1 cellular context compared by ENCODE assay signal in the genomic region with DNA sequence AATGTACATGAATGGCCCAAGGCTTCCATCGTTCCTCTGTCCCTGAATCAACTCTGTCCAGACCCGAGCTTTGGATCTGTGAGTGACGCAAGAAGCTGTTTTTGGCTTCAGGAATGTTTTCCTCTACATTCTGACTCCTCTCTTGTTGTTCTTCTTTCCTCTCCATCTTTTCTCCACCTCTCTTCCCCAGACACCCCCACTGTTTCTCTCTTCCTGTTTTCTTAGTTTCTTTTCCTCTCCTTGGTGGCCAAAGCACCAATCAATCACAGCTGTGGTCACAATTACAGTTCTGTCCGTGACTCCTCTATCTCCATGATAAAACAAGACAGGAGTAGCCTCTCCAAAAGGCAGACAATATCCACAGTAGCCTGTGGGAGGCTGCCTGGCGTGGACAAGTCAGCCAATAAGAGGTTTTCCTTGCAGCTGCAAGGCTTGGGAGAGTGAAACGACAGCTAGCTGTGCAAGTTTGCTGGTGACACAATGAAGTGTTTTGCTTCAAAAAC.
A peak's percentile ranks its signal among the peaks of the same experiment; 100 is the strongest.
TF ChIP-seq lines count a peak whose summit lies in the region.

No MANE protein-coding gene starts in this region.

TF ChIP-seq in HepG2, 621 proteins besides CTCF, POLR2A, EP300 and RAD21 (continued from another document and continues in another):
- TF ChIP-seq, protein P1, sequence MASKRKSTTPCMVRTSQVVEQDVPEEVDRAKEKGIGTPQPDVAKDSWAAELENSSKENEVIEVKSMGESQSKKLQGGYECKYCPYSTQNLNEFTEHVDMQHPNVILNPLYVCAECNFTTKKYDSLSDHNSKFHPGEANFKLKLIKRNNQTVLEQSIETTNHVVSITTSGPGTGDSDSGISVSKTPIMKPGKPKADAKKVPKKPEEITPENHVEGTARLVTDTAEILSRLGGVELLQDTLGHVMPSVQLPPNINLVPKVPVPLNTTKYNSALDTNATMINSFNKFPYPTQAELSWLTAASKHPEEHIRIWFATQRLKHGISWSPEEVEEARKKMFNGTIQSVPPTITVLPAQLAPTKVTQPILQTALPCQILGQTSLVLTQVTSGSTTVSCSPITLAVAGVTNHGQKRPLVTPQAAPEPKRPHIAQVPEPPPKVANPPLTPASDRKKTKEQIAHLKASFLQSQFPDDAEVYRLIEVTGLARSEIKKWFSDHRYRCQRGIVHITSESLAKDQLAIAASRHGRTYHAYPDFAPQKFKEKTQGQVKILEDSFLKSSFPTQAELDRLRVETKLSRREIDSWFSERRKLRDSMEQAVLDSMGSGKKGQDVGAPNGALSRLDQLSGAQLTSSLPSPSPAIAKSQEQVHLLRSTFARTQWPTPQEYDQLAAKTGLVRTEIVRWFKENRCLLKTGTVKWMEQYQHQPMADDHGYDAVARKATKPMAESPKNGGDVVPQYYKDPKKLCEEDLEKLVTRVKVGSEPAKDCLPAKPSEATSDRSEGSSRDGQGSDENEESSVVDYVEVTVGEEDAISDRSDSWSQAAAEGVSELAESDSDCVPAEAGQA (IDR thresholded peaks at IDR 0.05; ENCODE audit: low read depth): no peak
- TF ChIP-seq, protein P1 (CRISPR knock-in tag; IDR thresholded peaks at IDR 0.05; ENCODE audit: borderline replicate concordance): no peak
- TF ChIP-seq ELF1 (CRISPR knock-in tag; IDR thresholded peaks at IDR 0.05): no peak
- TF ChIP-seq, protein P2, sequence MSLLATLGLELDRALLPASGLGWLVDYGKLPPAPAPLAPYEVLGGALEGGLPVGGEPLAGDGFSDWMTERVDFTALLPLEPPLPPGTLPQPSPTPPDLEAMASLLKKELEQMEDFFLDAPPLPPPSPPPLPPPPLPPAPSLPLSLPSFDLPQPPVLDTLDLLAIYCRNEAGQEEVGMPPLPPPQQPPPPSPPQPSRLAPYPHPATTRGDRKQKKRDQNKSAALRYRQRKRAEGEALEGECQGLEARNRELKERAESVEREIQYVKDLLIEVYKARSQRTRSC (CRISPR knock-in tag; IDR thresholded peaks at IDR 0.05; ENCODE audit: low read depth): no peak
- TF ChIP-seq, protein P3, sequence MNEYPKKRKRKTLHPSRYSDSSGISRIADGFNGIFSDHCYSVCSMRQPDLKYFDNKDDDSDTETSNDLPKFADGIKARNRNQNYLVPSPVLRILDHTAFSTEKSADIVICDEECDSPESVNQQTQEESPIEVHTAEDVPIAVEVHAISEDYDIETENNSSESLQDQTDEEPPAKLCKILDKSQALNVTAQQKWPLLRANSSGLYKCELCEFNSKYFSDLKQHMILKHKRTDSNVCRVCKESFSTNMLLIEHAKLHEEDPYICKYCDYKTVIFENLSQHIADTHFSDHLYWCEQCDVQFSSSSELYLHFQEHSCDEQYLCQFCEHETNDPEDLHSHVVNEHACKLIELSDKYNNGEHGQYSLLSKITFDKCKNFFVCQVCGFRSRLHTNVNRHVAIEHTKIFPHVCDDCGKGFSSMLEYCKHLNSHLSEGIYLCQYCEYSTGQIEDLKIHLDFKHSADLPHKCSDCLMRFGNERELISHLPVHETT (CRISPR knock-in tag; conservative IDR thresholded peaks at IDR 0.05): no peak
- no peak for TF ChIP-seq ZNF790 (CRISPR knock-in tag; IDR thresholded peaks at IDR 0.05; ENCODE audit: borderline replicate concordance)
- no peak for TF ChIP-seq ARID2 (CRISPR knock-in tag; IDR thresholded peaks at IDR 0.05; ENCODE audit: borderline replicate concordance)
- TF ChIP-seq ZSCAN31 (CRISPR knock-in tag; IDR thresholded peaks at IDR 0.05; ENCODE audit: low read depth): no peak
- no peak for TF ChIP-seq ZNF749 (CRISPR knock-in tag; IDR thresholded peaks at IDR 0.05; ENCODE audit: borderline replicate concordance)
- TF ChIP-seq, protein P4, sequence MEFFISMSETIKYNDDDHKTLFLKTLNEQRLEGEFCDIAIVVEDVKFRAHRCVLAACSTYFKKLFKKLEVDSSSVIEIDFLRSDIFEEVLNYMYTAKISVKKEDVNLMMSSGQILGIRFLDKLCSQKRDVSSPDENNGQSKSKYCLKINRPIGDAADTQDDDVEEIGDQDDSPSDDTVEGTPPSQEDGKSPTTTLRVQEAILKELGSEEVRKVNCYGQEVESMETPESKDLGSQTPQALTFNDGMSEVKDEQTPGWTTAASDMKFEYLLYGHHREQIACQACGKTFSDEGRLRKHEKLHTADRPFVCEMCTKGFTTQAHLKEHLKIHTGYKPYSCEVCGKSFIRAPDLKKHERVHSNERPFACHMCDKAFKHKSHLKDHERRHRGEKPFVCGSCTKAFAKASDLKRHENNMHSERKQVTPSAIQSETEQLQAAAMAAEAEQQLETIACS (CRISPR knock-in tag; IDR thresholded peaks at IDR 0.05): no peak
- TF ChIP-seq SPEN (CRISPR knock-in tag; IDR thresholded peaks at IDR 0.05; ENCODE audit: low read depth): no peak
- peak; percentile 12 for TF ChIP-seq PHF5A (CRISPR knock-in tag; IDR thresholded peaks at IDR 0.05; ENCODE audit: low read depth, unreplicated experiment)
- 0 out of 2 replicates have a peak, but pooled peaks have one; percentile 27 for TF ChIP-seq NR2F6 (IDR thresholded peaks at IDR 0.05)
- no peak; the same call in 1 of the 2 replicates for TF ChIP-seq NR2F6 (CRISPR knock-in tag; IDR thresholded peaks at IDR 0.05)
- no peak for TF ChIP-seq ZNF30 (CRISPR knock-in tag; IDR thresholded peaks at IDR 0.05)
- TF ChIP-seq, protein P5, sequence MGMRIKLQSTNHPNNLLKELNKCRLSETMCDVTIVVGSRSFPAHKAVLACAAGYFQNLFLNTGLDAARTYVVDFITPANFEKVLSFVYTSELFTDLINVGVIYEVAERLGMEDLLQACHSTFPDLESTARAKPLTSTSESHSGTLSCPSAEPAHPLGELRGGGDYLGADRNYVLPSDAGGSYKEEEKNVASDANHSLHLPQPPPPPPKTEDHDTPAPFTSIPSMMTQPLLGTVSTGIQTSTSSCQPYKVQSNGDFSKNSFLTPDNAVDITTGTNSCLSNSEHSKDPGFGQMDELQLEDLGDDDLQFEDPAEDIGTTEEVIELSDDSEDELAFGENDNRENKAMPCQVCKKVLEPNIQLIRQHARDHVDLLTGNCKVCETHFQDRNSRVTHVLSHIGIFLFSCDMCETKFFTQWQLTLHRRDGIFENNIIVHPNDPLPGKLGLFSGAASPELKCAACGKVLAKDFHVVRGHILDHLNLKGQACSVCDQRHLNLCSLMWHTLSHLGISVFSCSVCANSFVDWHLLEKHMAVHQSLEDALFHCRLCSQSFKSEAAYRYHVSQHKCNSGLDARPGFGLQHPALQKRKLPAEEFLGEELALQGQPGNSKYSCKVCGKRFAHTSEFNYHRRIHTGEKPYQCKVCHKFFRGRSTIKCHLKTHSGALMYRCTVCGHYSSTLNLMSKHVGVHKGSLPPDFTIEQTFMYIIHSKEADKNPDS (CRISPR knock-in tag; IDR thresholded peaks at IDR 0.05): 0 out of 2 replicates have a peak, but pooled peaks have one; percentile 50
- no peak for TF ChIP-seq ZSCAN30 (CRISPR knock-in tag; IDR thresholded peaks at IDR 0.05)
- TF ChIP-seq, protein P6, sequence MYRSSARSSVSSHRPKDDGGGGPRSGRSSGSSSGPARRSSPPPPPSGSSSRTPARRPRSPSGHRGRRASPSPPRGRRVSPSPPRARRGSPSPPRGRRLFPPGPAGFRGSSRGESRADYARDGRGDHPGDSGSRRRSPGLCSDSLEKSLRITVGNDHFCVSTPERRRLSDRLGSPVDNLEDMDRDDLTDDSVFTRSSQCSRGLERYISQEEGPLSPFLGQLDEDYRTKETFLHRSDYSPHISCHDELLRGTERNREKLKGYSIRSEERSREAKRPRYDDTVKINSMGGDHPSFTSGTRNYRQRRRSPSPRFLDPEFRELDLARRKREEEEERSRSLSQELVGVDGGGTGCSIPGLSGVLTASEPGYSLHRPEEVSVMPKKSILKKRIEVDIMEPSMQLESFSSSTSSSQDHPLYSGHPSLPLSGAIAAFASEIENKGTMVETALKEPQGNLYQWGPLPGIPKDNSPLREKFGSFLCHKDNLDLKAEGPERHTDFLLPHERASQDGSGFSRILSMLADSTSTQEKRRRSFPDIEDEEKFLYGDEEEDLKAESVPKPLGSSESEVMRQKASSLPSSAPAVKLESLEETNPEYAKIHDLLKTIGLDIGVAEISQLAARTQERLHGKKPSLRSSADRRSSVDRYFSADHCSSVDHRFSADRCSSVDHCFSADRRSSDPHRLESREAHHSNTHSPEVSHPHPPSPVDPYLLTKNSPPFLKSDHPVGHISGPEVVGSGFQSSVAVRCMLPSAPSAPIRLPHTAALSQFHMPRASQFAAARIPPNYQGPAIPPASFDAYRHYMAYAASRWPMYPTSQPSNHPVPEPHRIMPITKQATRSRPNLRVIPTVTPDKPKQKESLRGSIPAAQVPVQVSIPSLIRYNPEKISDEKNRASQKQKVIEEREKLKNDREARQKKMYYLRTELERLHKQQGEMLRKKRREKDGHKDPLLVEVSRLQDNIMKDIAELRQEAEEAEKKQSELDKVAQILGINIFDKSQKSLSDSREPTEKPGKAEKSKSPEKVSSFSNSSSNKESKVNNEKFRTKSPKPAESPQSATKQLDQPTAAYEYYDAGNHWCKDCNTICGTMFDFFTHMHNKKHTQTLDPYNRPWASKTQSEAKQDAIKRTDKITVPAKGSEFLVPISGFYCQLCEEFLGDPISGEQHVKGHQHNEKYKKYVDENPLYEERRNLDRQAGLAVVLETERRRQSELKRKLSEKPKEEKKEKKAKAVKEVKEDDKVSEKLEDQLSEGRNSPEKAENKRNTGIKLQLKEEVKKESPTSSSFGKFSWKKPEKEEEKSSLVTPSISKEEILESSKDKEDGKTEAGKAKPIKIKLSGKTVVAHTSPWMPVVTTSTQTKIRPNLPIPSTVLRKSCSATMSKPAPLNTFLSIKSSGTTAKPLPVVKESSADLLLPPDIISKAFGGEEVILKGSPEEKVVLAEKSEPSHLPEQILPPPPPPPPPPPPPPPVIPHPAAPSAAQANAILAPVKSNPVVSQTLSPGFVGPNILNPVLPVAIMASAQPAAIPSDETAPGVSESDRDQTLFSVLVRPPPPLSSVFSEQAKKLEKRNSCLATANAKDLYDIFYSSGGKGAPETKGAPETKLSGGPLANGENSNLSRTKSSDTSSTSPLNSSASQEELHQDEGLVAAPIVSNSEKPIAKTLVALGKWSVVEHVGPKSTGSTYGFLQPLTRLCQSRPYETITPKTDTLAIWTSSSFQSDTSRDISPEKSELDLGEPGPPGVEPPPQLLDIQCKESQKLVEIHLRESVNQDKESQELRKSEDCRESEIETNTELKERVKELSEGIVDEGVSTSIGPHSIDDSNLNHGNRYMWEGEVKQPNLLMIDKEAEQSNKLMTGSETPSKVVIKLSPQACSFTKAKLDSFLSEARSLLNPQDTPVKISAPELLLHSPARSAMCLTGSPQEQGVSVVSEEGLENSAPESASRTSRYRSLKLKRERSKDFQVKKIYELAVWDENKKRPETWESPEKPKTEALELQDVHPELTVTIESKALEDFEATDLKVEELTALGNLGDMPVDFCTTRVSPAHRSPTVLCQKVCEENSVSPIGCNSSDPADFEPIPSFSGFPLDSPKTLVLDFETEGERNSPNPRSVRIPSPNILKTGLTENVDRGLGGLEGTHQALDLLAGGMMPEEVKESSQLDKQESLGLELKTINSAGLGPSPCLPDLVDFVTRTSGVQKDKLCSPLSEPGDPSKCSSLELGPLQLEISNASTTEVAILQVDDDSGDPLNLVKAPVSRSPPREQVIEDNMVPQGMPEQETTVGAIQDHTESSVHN (CRISPR knock-in tag; IDR thresholded peaks at IDR 0.05): no peak
- TF ChIP-seq SRSF1 (optimal IDR thresholded peaks at IDR 0.05; ENCODE audit: low read depth, low read length): no peak
- TF ChIP-seq, protein P7, sequence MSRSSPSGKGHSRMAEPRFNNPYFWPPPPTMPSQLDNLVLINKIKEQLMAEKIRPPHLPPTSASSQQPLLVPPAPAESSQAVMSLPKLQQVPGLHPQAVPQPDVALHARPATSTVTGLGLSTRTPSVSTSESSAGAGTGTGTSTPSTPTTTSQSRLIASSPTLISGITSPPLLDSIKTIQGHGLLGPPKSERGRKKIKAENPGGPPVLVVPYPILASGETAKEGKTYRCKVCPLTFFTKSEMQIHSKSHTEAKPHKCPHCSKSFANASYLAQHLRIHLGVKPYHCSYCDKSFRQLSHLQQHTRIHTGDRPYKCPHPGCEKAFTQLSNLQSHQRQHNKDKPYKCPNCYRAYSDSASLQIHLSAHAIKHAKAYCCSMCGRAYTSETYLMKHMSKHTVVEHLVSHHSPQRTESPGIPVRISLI (CRISPR knock-in tag; IDR thresholded peaks at IDR 0.05; ENCODE audit: borderline replicate concordance): no peak
- no peak for TF ChIP-seq SMAD9 (CRISPR knock-in tag; IDR thresholded peaks at IDR 0.05)
- TF ChIP-seq, protein P8, sequence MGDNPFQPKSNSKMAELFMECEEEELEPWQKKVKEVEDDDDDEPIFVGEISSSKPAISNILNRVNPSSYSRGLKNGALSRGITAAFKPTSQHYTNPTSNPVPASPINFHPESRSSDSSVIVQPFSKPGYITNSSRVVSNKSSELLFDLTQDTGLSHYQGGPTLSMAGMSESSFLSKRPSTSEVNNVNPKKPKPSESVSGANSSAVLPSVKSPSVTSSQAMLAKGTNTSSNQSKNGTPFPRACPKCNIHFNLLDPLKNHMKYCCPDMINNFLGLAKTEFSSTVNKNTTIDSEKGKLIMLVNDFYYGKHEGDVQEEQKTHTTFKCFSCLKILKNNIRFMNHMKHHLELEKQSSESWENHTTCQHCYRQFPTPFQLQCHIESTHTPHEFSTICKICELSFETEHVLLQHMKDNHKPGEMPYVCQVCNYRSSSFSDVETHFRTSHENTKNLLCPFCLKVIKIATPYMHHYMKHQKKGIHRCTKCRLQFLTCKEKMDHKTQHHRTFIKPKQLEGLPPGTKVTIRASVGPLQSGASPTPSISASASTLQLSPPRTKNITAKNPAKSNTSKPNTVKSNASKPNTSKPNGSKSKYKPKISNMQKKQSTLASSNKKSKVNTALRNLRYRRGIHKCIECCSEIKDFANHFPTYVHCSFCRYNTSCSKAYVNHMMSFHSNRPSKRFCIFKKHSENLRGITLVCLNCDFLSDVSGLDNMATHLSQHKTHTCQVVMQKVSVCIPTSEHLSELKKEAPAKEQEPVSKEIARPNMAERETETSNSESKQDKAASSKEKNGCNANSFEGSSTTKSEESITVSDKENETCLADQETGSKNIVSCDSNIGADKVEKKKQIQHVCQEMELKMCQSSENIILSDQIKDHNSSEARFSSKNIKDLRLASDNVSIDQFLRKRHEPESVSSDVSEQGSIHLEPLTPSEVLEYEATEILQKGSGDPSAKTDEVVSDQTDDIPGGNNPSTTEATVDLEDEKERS (CRISPR knock-in tag; IDR thresholded peaks at IDR 0.05): 0 out of 2 replicates have a peak, but pooled peaks have one; percentile 67
- no peak for TF ChIP-seq ZBTB42 (CRISPR knock-in tag; IDR thresholded peaks at IDR 0.05)
- TF ChIP-seq RFX1 (IDR thresholded peaks at IDR 0.05): no peak
- TF ChIP-seq ZNF430 (CRISPR knock-in tag; IDR thresholded peaks at IDR 0.05): 0 out of 2 replicates have a peak, but pooled peaks have one; percentile 27
- no peak for TF ChIP-seq ATF7-NPFF (CRISPR knock-in tag; IDR thresholded peaks at IDR 0.05; ENCODE audit: low read depth)
- TF ChIP-seq ZSCAN9 (CRISPR knock-in tag; IDR thresholded peaks at IDR 0.05; ENCODE audit: borderline replicate concordance): no peak
- TF ChIP-seq GTF3A (CRISPR knock-in tag; conservative IDR thresholded peaks at IDR 0.05): no peak
- TF ChIP-seq RBFOX2 (IDR thresholded peaks at IDR 0.05; ENCODE audit: low read depth, low read length): no peak
